Comparison of ENCODE assay signal across 13 cellular contexts in the genomic region with DNA sequence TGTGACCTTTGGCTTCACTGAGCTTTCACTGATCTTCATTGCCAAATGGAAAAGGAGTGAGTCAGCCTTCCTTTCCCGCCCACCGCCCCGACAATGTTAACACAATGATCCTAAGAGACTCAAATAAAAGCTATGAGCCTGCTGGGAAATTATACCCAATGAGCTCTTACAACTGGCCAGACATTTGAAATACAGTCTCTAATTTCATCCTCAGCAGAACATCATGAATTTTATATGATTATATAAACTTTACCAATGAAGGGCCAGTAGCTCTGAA.
DNase-seq lines count a peak whose midpoint lies in the region; ATAC-seq lines count a peak whose summit lies in the region.
"Had no signal": no experiment of that assay in that cellular context is flagged by ENCODE, and none has a peak within 500 bp of the region (broad histone marks: within the 10 kb centered on the region; RNA-seq: fewer than 3 reads in every experiment).

No MANE protein-coding gene starts in this region.

- H3K27ac Mint-ChIP-seq in activated naive CD4-positive, alpha-beta T cell treated with anti-CD3 and anti-CD28 coated beads for 36 hours: no peak overlapping the region
- H3K27ac Mint-ChIP-seq in stimulated activated naive CD8-positive, alpha-beta T cell treated with anti-CD3 and anti-CD28 coated beads, Interleukin-15, Interleukin-2, amounts not matched to agents 100 ng/mL and 50 ng/mL, for 24 hours: peak overlapping the region; percentile 48
- no peak overlapping the region for H3K27ac Mint-ChIP-seq in immature natural killer cell

- no peak overlapping the region for H3K4me3 Mint-ChIP-seq in activated naive CD4-positive, alpha-beta T cell treated with anti-CD3 and anti-CD28 coated beads for 36 hours
- H3K4me3 Mint-ChIP-seq in stimulated activated naive CD8-positive, alpha-beta T cell treated with anti-CD3 and anti-CD28 coated beads, Interleukin-15, Interleukin-2, amounts not matched to agents 100 ng/mL and 50 ng/mL, for 24 hours: no peak overlapping the region
- H3K4me3 Mint-ChIP-seq in immature natural killer cell: no peak overlapping the region
- no peak overlapping the region for H3K4me3 Mint-ChIP-seq in activated T-cell treated with anti-CD3 and anti-CD28 coated beads, Interleukin-2, amount 50 U/mL, for 4 hours

- DNase-seq in activated naive CD4-positive, alpha-beta T cell treated with anti-CD3 and anti-CD28 coated beads for 36 hours: peak; percentile 11
- no peak for DNase-seq in activated naive CD4-positive, alpha-beta T cell treated with Interleukin-2 at 50 U/mL for 16 hours
- DNase-seq in astrocyte of the hippocampus (ENCODE audit: low read depth, low spot score) (peak; percentile 57), left cardiac atrium (peak; percentile 67), immature natural killer cell (no peak)
- DNase-seq in activated T-cell treated with anti-CD3 and anti-CD28 coated beads, Interleukin-2, amount 50 U/mL, for 4 hours: no peak
- DNase-seq: amygdala; kidney; NCI-H1694 treated with DMSO at 0.1 percent for 48 hours; stimulated activated CD4-positive, alpha-beta T cell treated with anti-CD3 and anti-CD28 coated beads, Interleukin-4, amount 100 ng/mL, for 1 hour; T-helper 9 cell had no signal

- no peaks in the 10 kb centered on the region for H3K4me1 Mint-ChIP-seq in activated naive CD4-positive, alpha-beta T cell treated with anti-CD3 and anti-CD28 coated beads for 36 hours (ENCODE audit: low read depth)
- peaks cover 9% of the 10 kb centered on the region for H3K4me1 Mint-ChIP-seq in stimulated activated naive CD8-positive, alpha-beta T cell treated with anti-CD3 and anti-CD28 coated beads, Interleukin-15, Interleukin-2, amounts not matched to agents 100 ng/mL and 50 ng/mL, for 24 hours (ENCODE audit: low read depth)
- no peaks in the 10 kb centered on the region for H3K4me1 Mint-ChIP-seq in immature natural killer cell
- H3K4me1 Mint-ChIP-seq in activated T-cell treated with anti-CD3 and anti-CD28 coated beads, Interleukin-2, amount 50 U/mL, for 4 hours (ENCODE audit: low read depth): no peaks in the 10 kb centered on the region

- no peaks in the 10 kb centered on the region for H3K9me3 Mint-ChIP-seq in activated naive CD4-positive, alpha-beta T cell treated with anti-CD3 and anti-CD28 coated beads for 36 hours
- H3K9me3 Mint-ChIP-seq in stimulated activated naive CD8-positive, alpha-beta T cell treated with anti-CD3 and anti-CD28 coated beads, Interleukin-15, Interleukin-2, amounts not matched to agents 100 ng/mL and 50 ng/mL, for 24 hours: no peaks in the 10 kb centered on the region
- H3K9me3 Mint-ChIP-seq in immature natural killer cell: no peaks in the 10 kb centered on the region
- H3K9me3 Mint-ChIP-seq in activated T-cell treated with anti-CD3 and anti-CD28 coated beads, Interleukin-2, amount 50 U/mL, for 4 hours: no peaks in the 10 kb centered on the region

- intact Hi-C loops in activated naive CD4-positive, alpha-beta T cell treated with anti-CD3 and anti-CD28 coated beads for 36 hours (cut with micrococcal nuclease): no loop called here
- intact Hi-C loops in left cardiac atrium (cut with DNase I): no loop called here

- H3K36me3 Mint-ChIP-seq in activated naive CD4-positive, alpha-beta T cell treated with anti-CD3 and anti-CD28 coated beads for 36 hours (ENCODE audit: low read depth): no peaks in the 10 kb centered on the region
- no peaks in the 10 kb centered on the region for H3K36me3 Mint-ChIP-seq in stimulated activated naive CD8-positive, alpha-beta T cell treated with anti-CD3 and anti-CD28 coated beads, Interleukin-15, Interleukin-2, amounts not matched to agents 100 ng/mL and 50 ng/mL, for 24 hours (ENCODE audit: low read depth)
- no peaks in the 10 kb centered on the region for H3K36me3 Mint-ChIP-seq in immature natural killer cell
- no peaks in the 10 kb centered on the region for H3K36me3 Mint-ChIP-seq in activated T-cell treated with anti-CD3 and anti-CD28 coated beads, Interleukin-2, amount 50 U/mL, for 4 hours (ENCODE audit: insufficient read depth)

- no peaks in the 10 kb centered on the region for H3K27me3 Mint-ChIP-seq in activated naive CD4-positive, alpha-beta T cell treated with anti-CD3 and anti-CD28 coated beads for 36 hours (ENCODE audit: low read depth)
- no peaks in the 10 kb centered on the region for H3K27me3 Mint-ChIP-seq in stimulated activated naive CD8-positive, alpha-beta T cell treated with anti-CD3 and anti-CD28 coated beads, Interleukin-15, Interleukin-2, amounts not matched to agents 100 ng/mL and 50 ng/mL, for 24 hours
- H3K27me3 Mint-ChIP-seq in immature natural killer cell (ENCODE audit: low read depth in 3 of 3): peaks cover 2 to 8% (median 2%) of the 10 kb centered on the region in 3 donors
- H3K27me3 Mint-ChIP-seq in activated T-cell treated with anti-CD3 and anti-CD28 coated beads, Interleukin-2, amount 50 U/mL, for 4 hours (ENCODE audit: low read depth): no peaks in the 10 kb centered on the region

- ATAC-seq in left cardiac atrium (peak in 1 of 2 donors; percentile 84), HG03039 (IDR thresholded peaks at IDR 0.05; ENCODE audit: unreplicated experiment) (no peak)
- no peak for ATAC-seq in activated T-cell treated with anti-CD3 and anti-CD28 coated beads, Interleukin-2, amount 50 U/mL, for 4 hours

- CTCF ChIA-PET in activated naive CD4-positive, alpha-beta T cell treated with anti-CD3 and anti-CD28 coated beads for 36 hours (lab: Charles Lee): no interaction called here

Comparison
In these comparisons a context has a peak if more than half of its experiments do, and no peak if none do; other contexts are left out.
1. DNase-seq: peak in activated naive CD4-positive, alpha-beta T cell treated with anti-CD3 and anti-CD28 coated beads for 36 hours (single experiment), astrocyte of the hippocampus (single experiment) and left cardiac atrium (single experiment); none in activated naive CD4-positive, alpha-beta T cell treated with Interleukin-2 at 50 U/mL for 16 hours (single experiment), immature natural killer cell (0 of 3) and activated T-cell treated with anti-CD3 and anti-CD28 coated beads, Interleukin-2, amount 50 U/mL, for 4 hours (single experiment).